In the genomic region with DNA sequence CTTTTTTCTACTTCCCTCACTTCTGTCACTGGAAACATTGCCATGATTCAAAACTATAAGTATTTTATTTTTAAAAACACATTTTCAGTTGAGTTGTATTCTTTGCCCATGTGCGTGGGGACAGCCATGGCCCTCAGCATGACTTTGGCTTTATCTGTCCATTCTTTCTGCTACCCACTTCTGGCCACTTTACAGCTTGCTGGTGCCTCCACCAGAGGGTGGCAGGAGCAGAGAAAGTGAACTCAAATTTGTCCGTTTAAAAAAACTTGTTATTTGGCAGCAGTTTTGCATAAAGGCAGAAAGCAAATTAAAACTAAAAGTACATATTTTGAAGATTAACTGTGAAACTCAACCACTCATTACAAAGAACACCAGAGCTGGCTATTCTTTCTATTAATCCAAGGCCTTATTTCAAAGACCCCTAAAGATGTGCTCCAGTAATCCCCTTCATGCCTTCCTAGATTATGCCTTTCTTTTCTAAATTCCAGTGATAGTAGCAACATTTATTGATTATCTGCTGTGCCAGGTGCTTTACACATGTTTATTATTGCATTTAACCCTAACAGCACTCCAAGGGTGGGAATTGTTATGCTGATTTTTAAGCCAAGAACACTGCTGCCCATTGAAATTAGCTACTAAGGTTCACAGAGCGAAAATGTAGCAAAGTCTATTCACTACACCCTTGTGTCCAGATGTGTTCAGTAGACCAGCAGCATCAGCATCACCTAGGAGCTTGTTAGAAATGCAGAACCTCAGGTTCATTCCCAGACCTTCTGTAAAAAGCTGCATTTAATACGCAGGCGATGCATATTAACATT, we compare ENCODE assay signal across 18 cellular contexts.
DNase-seq lines count a peak whose midpoint lies in the region; ATAC-seq and TF ChIP-seq lines count a peak whose summit lies in the region.
"Had no signal": no experiment of that assay in that cellular context is flagged by ENCODE, and none has a peak within 500 bp of the region (broad histone marks: within the 10 kb centered on the region; RNA-seq: fewer than 3 reads in every experiment).

No MANE protein-coding gene starts in this region.

- H3K27me3 Mint-ChIP-seq in WTC11 (ENCODE audit: low read depth): no peaks in the 10 kb centered on the region
- H3K27me3 Mint-ChIP-seq: CD4-positive, alpha-beta T cell had no signal

- ATAC-seq in WTC11: peak; percentile 74
- no peak for ATAC-seq in GM21447 (IDR thresholded peaks at IDR 0.05; ENCODE audit: unreplicated experiment)
- ATAC-seq in GM21576 (IDR thresholded peaks at IDR 0.05; ENCODE audit: unreplicated experiment): no peak
- ATAC-seq in GM19455 (IDR thresholded peaks at IDR 0.05; ENCODE audit: unreplicated experiment): no peak
- ATAC-seq: HCT116 had no signal

- POLR2A ChIA-PET in WTC11 (lab: Charles Lee): no interaction called here

- H3K4me1 Mint-ChIP-seq in WTC11: peaks cover 19% of the 10 kb centered on the region

- CTCF ChIA-PET in WTC11 (lab: Charles Lee): interaction anchor here (0.8 to 1.0 kb wide), 2 partner anchors 8 to 54 kb away, joined by 3 read pairs; no protein-coding TSS in a partner anchor

- DNase-seq in HFF-Myc (ENCODE audit: extremely low read depth, low read depth) (no peak), WTC11 (ENCODE audit: low spot score) (no peak), fibroblast of the aortic adventitia (ENCODE audit: low read depth) (no peak), retinal pigment epithelial cell (ENCODE audit: low read depth) (no peak)
- DNase-seq in activated CD4-positive, CD25-positive, alpha-beta regulatory T cell treated with anti-CD3 and anti-CD28 coated beads, Interleukin-2, amount 50 U/mL, for 72 hours: no peak
- DNase-seq: activated CD4-positive, alpha-beta T cell treated with anti-CD3 and anti-CD28 coated beads, Interleukin-2, amount 50 U/mL, for 4 hours; amniotic stem cell; CD4-positive, alpha-beta T cell; Karpas-422; NCI-H187 treated with DMSO at 0.1 percent for 48 hours; NCI-H524 treated with DMSO at 0.1 percent for 48 hours; RPMI8226; upper lobe of left lung had no signal

- H3K36me3 Mint-ChIP-seq in WTC11: no peaks in the 10 kb centered on the region

- no peak overlapping the region for H3K4me3 Mint-ChIP-seq in WTC11
- H3K4me3 Mint-ChIP-seq: activated T-helper 1 cell treated with anti-CD3 and anti-CD28 coated beads, Interleukin-12 subunit alpha, Interleukin-12 subunit beta, Interleukin-2, Interleukin-4 antibody, amounts not matched to agents 30 ng/mL and 10 ng/mL and 1 ng/mL, durations not matched to agents 14 hours and 24 hours and 36 hours; CD4-positive, alpha-beta T cell had no signal

- TF ChIP-seq CTCF in HFF-Myc (IDR thresholded peaks at IDR 0.05; ENCODE audit: low read depth, low read length, missing control alignments) (peak; percentile 27), WTC11 (IDR thresholded peaks at IDR 0.05) (no peak), fibroblast of the aortic adventitia (IDR thresholded peaks at IDR 0.05; ENCODE audit: insufficient read depth, low read length) (peak; percentile 8), retinal pigment epithelial cell (conservative IDR thresholded peaks at IDR 0.05; ENCODE audit: low read depth, low read length) (peak; percentile 57)

- 0 out of 2 replicates have a peak overlapping the region, but pooled peaks have one; percentile 55 for H3K27ac Mint-ChIP-seq in WTC11
- H3K27ac Mint-ChIP-seq: activated T-helper 1 cell treated with anti-CD3 and anti-CD28 coated beads, Interleukin-12 subunit alpha, Interleukin-12 subunit beta, Interleukin-2, Interleukin-4 antibody, amounts not matched to agents 30 ng/mL and 10 ng/mL and 1 ng/mL, durations not matched to agents 14 hours and 24 hours and 36 hours; CD4-positive, alpha-beta T cell had no signal

- H3K4me3 ChIP-seq in HFF-Myc (replicated peaks; ENCODE audit: low read depth, low read length): no peak overlapping the region
- no peak overlapping the region for H3K4me3 ChIP-seq in fibroblast of the aortic adventitia (ENCODE audit: low read depth, low read length)
- no peak overlapping the region for H3K4me3 ChIP-seq in retinal pigment epithelial cell (ENCODE audit: low read length)
- H3K4me3 ChIP-seq: upper lobe of left lung had no signal

- H3K9me3 Mint-ChIP-seq in WTC11: peaks cover 5% of the 10 kb centered on the region; the same call in 1 of the 2 replicates
- H3K9me3 Mint-ChIP-seq: activated T-helper 1 cell treated with anti-CD3 and anti-CD28 coated beads, Interleukin-12 subunit alpha, Interleukin-12 subunit beta, Interleukin-2, Interleukin-4 antibody, amounts not matched to agents 30 ng/mL and 10 ng/mL and 1 ng/mL, durations not matched to agents 14 hours and 24 hours and 36 hours; CD4-positive, alpha-beta T cell had no signal

TF ChIP-seq in WTC11, 78 proteins besides CTCF, POLR2A, EP300 and RAD21:
- TF ChIP-seq, protein P1, sequence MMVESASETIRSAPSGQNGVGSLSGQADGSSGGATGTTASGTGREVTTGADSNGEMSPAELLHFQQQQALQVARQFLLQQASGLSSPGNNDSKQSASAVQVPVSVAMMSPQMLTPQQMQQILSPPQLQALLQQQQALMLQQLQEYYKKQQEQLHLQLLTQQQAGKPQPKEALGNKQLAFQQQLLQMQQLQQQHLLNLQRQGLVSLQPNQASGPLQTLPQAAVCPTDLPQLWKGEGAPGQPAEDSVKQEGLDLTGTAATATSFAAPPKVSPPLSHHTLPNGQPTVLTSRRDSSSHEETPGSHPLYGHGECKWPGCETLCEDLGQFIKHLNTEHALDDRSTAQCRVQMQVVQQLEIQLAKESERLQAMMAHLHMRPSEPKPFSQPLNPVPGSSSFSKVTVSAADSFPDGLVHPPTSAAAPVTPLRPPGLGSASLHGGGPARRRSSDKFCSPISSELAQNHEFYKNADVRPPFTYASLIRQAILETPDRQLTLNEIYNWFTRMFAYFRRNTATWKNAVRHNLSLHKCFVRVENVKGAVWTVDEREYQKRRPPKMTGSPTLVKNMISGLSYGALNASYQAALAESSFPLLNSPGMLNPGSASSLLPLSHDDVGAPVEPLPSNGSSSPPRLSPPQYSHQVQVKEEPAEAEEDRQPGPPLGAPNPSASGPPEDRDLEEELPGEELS (CRISPR knock-in tag; IDR thresholded peaks at IDR 0.05): peak; percentile 85; the same call in 1 of the 2 replicates
- TF ChIP-seq, protein P2, sequence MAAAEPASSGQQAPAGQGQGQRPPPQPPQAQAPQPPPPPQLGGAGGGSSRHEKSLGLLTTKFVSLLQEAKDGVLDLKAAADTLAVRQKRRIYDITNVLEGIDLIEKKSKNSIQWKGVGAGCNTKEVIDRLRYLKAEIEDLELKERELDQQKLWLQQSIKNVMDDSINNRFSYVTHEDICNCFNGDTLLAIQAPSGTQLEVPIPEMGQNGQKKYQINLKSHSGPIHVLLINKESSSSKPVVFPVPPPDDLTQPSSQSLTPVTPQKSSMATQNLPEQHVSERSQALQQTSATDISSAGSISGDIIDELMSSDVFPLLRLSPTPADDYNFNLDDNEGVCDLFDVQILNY (CRISPR knock-in tag; IDR thresholded peaks at IDR 0.05): no peak
